11 cellular contexts compared by ENCODE assay signal in the genomic region with DNA sequence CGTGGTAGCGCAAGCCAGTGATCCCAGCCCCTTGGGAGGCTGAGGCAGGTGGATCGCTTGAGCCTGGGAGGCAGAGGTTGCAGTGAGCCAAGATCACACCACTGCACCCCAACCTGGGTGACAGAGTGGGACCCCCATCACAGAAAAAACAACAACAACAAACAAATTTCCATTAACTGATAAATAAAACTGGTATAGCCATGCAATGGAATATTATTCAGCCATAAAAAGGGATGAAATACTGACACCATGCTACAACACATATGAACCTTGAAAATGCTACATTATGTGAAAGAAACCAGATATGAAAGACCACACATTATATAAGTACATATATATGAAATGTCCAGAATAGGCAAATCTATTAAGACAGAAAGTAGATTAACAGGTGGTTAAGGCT.
"Had no signal": no experiment of that assay in that cellular context is flagged by ENCODE, and none has a peak within 500 bp of the region (broad histone marks: within the 10 kb centered on the region; RNA-seq: fewer than 3 reads in every experiment).

No MANE protein-coding gene starts in this region.

- H3K4me1 ChIP-seq: HAP-1 had no signal

- ATAC-seq: GM23338, HCT116 had no signal

- H2AFZ ChIP-seq: GM23248, GM23338 had no signal

- DNase-seq: GM23248, GOT3, H7, H9, HCEC 1CT, HFFc6 had no signal

- FAIRE-seq: H1, H54 had no signal

- H3K27ac ChIP-seq: GM23248 had no signal

- H3K9ac ChIP-seq: GM23248 had no signal

- H3K4me2 ChIP-seq: GM23338 had no signal

- H3K9me3 ChIP-seq: HAP-1 had no signal

- H3K4me3 ChIP-seq: GM23248, GM23338, HAP-1 had no signal
